In genomic region chr2:71811726-71812125, GRCh38 we compare ENCODE assay signal across 28 cellular contexts.
"Had no signal": no experiment of that assay in that cellular context is flagged by ENCODE, and none has a peak within 500 bp of the region (broad histone marks: within the 10 kb centered on the region; RNA-seq: fewer than 3 reads in every experiment).

No MANE protein-coding gene starts in this region.

- H3K4me1 Mint-ChIP-seq: naive thymus-derived CD8-positive, alpha-beta T cell; neural crest cell; stimulated activated naive B cell treated with anti-CD40 and anti-IgM and Interleukin-4, amounts not matched to agents 10 μg/mL and 1 μg/mL and 100 μg/mL, for 72 hours had no signal

- H3K36me3 ChIP-seq: heart left ventricle, left lung, lower lobe of right lung, right lobe of liver, stomach, thoracic aorta, tibial artery, upper lobe of right lung, uterus had no signal

- H3K27me3 ChIP-seq: heart left ventricle, hepatocyte, left lung, right lobe of liver, tibial artery, upper lobe of right lung, uterus had no signal

- DNase-seq: kidney glomerular epithelial cell; left cardiac atrium; left lung; lower lobe of right lung; mammary epithelial cell; mesenchymal stem cell; nucleus accumbens; psoas muscle; stimulated activated CD4-positive, alpha-beta T cell treated with anti-CD3 and anti-CD28 coated beads, Interleukin-12 subunit alpha, Interleukin-12 subunit beta, amount 100 ng/mL, for 4 hours; stimulated activated CD4-positive, alpha-beta T cell treated with anti-CD3 and anti-CD28 coated beads, Interleukin-15, amount 100 ng/mL, for 24 hours; stimulated activated CD4-positive, alpha-beta T cell treated with anti-CD3 and anti-CD28 coated beads, Interleukin-2, amount 100 ng/mL, for 24 hours; stimulated activated CD4-positive, alpha-beta T cell treated with anti-CD3 and anti-CD28 coated beads, Interleukin-4, amount 100 ng/mL, for 1 hour; stimulated activated naive B cell treated with anti-CD40 and anti-IgM and Interleukin-4, amounts not matched to agents 10 μg/mL and 1 μg/mL and 100 μg/mL, for 72 hours; stimulated activated naive CD8-positive, alpha-beta T cell treated with anti-CD3 and anti-CD28 coated beads, Interleukin-15, Interleukin-2, amounts not matched to agents 100 U/mL and 50 U/mL, for 24 hours; stomach; tibial artery; trophoblast cell; upper lobe of right lung; uterus had no signal

- H3K4me3 ChIP-seq: heart left ventricle, hepatocyte, left lung, lower lobe of right lung, psoas muscle, right lobe of liver, skin epidermis, stomach, thoracic aorta, tibial artery, upper lobe of right lung, uterus had no signal

- ATAC-seq: heart left ventricle; left cardiac atrium; left lung; lower lobe of right lung; naive thymus-derived CD8-positive, alpha-beta T cell; psoas muscle; right lobe of liver; stimulated activated naive B cell treated with anti-CD40 and anti-IgM and Interleukin-4, amounts not matched to agents 10 μg/mL and 1 μg/mL and 100 μg/mL, for 72 hours; stimulated activated naive CD8-positive, alpha-beta T cell treated with anti-CD3 and anti-CD28 coated beads, Interleukin-15, Interleukin-2, amounts not matched to agents 100 U/mL and 50 U/mL, for 24 hours; upper lobe of right lung had no signal

- H3K4me3 Mint-ChIP-seq: naive thymus-derived CD8-positive, alpha-beta T cell; nephron; neural crest cell; stimulated activated naive B cell treated with anti-CD40 and anti-IgM and Interleukin-4, amounts not matched to agents 10 μg/mL and 1 μg/mL and 100 μg/mL, for 72 hours had no signal

- H3K9me3 ChIP-seq: heart left ventricle, left lung, lower lobe of right lung, psoas muscle, right lobe of liver, stomach, thoracic aorta, tibial artery, upper lobe of right lung, uterus had no signal

- H3K27ac Mint-ChIP-seq: naive thymus-derived CD8-positive, alpha-beta T cell; nephron; stimulated activated naive B cell treated with anti-CD40 and anti-IgM and Interleukin-4, amounts not matched to agents 10 μg/mL and 1 μg/mL and 100 μg/mL, for 72 hours had no signal

- H3K27ac ChIP-seq: heart left ventricle, hepatocyte, left lung, lower lobe of right lung, parathyroid adenoma, psoas muscle, right lobe of liver, skin epidermis, stomach, thoracic aorta, tibial artery, upper lobe of right lung, uterus had no signal

- H3K9me3 Mint-ChIP-seq: nephron had no signal

- H3K36me3 Mint-ChIP-seq: naive thymus-derived CD8-positive, alpha-beta T cell; stimulated activated naive B cell treated with anti-CD40 and anti-IgM and Interleukin-4, amounts not matched to agents 10 μg/mL and 1 μg/mL and 100 μg/mL, for 72 hours had no signal

- H3K4me1 ChIP-seq: left lung, lower lobe of right lung, parathyroid adenoma, psoas muscle, right lobe of liver, stomach, tibial artery, uterus had no signal
